ENCODE assay signal across 14 cellular contexts in genomic region chr7:117808910-117809705, GRCh38.
A peak's percentile ranks its signal among the peaks of the same experiment; 100 is the strongest.
DNase-seq lines count a peak whose midpoint lies in the region; TF ChIP-seq lines count a peak whose summit lies in the region.
"Had no signal": no experiment of that assay in that cellular context is flagged by ENCODE, and none has a peak within 500 bp of the region (broad histone marks: within the 10 kb centered on the region; RNA-seq: fewer than 3 reads in every experiment).

No MANE protein-coding gene starts in this region.

- TF ChIP-seq CTCF in fibroblast of lung (conservative IDR thresholded peaks at IDR 0.05 in 1 of 2, IDR thresholded peaks at IDR 0.05 in 1 of 2; ENCODE audit: low read depth in 1 of 2, low read length in 2 of 2) (no peak), nephron (IDR thresholded peaks at IDR 0.05; ENCODE audit: unreplicated experiment in 3 of 3) (no peak)

- no peaks in the 10 kb centered on the region for H3K36me3 ChIP-seq in fibroblast of lung (ENCODE audit: control insufficient read depth, insufficient read depth, low read length)
- no peaks in the 10 kb centered on the region for H3K36me3 ChIP-seq in H7 (replicated peaks; ENCODE audit: control insufficient read depth, insufficient read depth, low read length)
- H3K36me3 ChIP-seq: prostate gland had no signal

- peak overlapping the region in 2 of 3 experiments; percentile 77 to 80 for H3K27ac Mint-ChIP-seq in nephron
- H3K27ac Mint-ChIP-seq: activated naive CD8-positive, alpha-beta T cell treated with anti-CD3 and anti-CD28 coated beads for 36 hours; type B pancreatic cell had no signal

- no peak overlapping the region for H3K4me3 Mint-ChIP-seq in nephron
- H3K4me3 Mint-ChIP-seq: activated naive CD8-positive, alpha-beta T cell treated with anti-CD3 and anti-CD28 coated beads for 36 hours had no signal

- H4K20me1 ChIP-seq in fibroblast of lung (ENCODE audit: control insufficient read depth, extremely low read depth, insufficient read depth, low read length): no peaks in the 10 kb centered on the region

- no peaks in the 10 kb centered on the region for H3K27me3 ChIP-seq in fibroblast of lung (ENCODE audit: control insufficient read depth, insufficient read depth, low read length)
- no peaks in the 10 kb centered on the region for H3K27me3 ChIP-seq in H7 (ENCODE audit: control insufficient read depth, insufficient read depth, low read length)

- DNase-seq in EH (ENCODE audit: low read depth): peak; percentile 9
- DNase-seq in NCI-H2029 treated with DMSO at 0.1 percent for 48 hours (lab: John Stamatoyannopoulos, UW): peak; percentile 59
- peak; percentile 27 to 86 for DNase-seq in fibroblast of lung (ENCODE audit: low read depth in 2 of 2)
- no peak for DNase-seq in foreskin melanocyte
- DNase-seq in H7: no peak
- no peak for DNase-seq in NK-92 treated with Interleukin-12 subunit alpha and Interleukin-12 subunit beta, amount 100 ng/mL, for 24 hours (lab: John Stamatoyannopoulos, UW)
- DNase-seq in SIG-M5 treated with dmso at 0.1 percent for 504 hours (lab: John Stamatoyannopoulos, UW; ENCODE audit: unreplicated experiment): no peak
- DNase-seq: activated CD4-positive, alpha-beta T cell treated with anti-CD3 and anti-CD28 coated beads for 1 hour; activated naive CD8-positive, alpha-beta T cell treated with anti-CD3 and anti-CD28 coated beads for 36 hours; activated T-cell treated with anti-CD3 and anti-CD28 coated beads, Interleukin-2, amount 50 U/mL, for 1 hour; AML-193 had no signal

- H3K27me3 Mint-ChIP-seq in nephron (ENCODE audit: low read depth): no peaks in the 10 kb centered on the region
- H3K27me3 Mint-ChIP-seq: activated naive CD8-positive, alpha-beta T cell treated with anti-CD3 and anti-CD28 coated beads for 36 hours; type B pancreatic cell had no signal

- H3K36me3 Mint-ChIP-seq in nephron (ENCODE audit: low read depth): peaks cover 14% of the 10 kb centered on the region
- H3K36me3 Mint-ChIP-seq: activated naive CD8-positive, alpha-beta T cell treated with anti-CD3 and anti-CD28 coated beads for 36 hours had no signal

- H3K4me1 Mint-ChIP-seq in nephron: peaks cover 25% of the 10 kb centered on the region
- H3K4me1 Mint-ChIP-seq: activated naive CD8-positive, alpha-beta T cell treated with anti-CD3 and anti-CD28 coated beads for 36 hours had no signal

- H3K9ac ChIP-seq in fibroblast of lung (ENCODE audit: insufficient read depth, low read length): no peak overlapping the region

- H3K4me3 ChIP-seq in fibroblast of lung (replicated peaks in 1 of 4; ENCODE audit: control extremely low read depth in 1 of 4, insufficient read depth in 1 of 4, low read depth in 3 of 4, low read length in 4 of 4) (no peak overlapping the region), H7 (ENCODE audit: insufficient read depth, low read depth, low read length) (no peak overlapping the region)
- H3K4me3 ChIP-seq: prostate gland had no signal

- H3K79me2 ChIP-seq in fibroblast of lung (ENCODE audit: control insufficient read depth, insufficient read depth, low read length): peaks cover 2% of the 10 kb centered on the region

- H3K9me3 ChIP-seq in fibroblast of lung (ENCODE audit: control insufficient read depth, insufficient read depth, low read depth, low read length): no peaks in the 10 kb centered on the region
- H3K9me3 ChIP-seq: prostate gland had no signal

- peak overlapping the region; percentile 23 for H3K27ac ChIP-seq in fibroblast of lung (ENCODE audit: insufficient read depth, low read length)
- H3K27ac ChIP-seq: prostate gland had no signal

- H3K9me3 Mint-ChIP-seq in nephron: no peaks in the 10 kb centered on the region
- H3K9me3 Mint-ChIP-seq: activated naive CD8-positive, alpha-beta T cell treated with anti-CD3 and anti-CD28 coated beads for 36 hours had no signal

- H3K4me1 ChIP-seq in fibroblast of lung (ENCODE audit: control insufficient read depth, extremely low read depth, insufficient read depth, low read length): peaks cover 12% of the 10 kb centered on the region
- H3K4me1 ChIP-seq: prostate gland had no signal

- H3K4me2 ChIP-seq in fibroblast of lung (ENCODE audit: extremely low read depth, insufficient read depth, low read length): no peak overlapping the region

- H2AFZ ChIP-seq in fibroblast of lung (ENCODE audit: low read length): no peak overlapping the region

Comparison
In these comparisons a context has a peak if more than half of its experiments do, and no peak if none do; other contexts are left out.
1. DNase-seq: peak in EH (single experiment), NCI-H2029 treated with DMSO at 0.1 percent for 48 hours (single experiment) and fibroblast of lung (2 of 2); none in foreskin melanocyte (single experiment), H7 (single experiment), NK-92 treated with Interleukin-12 subunit alpha and Interleukin-12 subunit beta, amount 100 ng/mL, for 24 hours (single experiment) and SIG-M5 treated with dmso at 0.1 percent for 504 hours (single experiment).